ENCODE assay signal across 2 cellular contexts in the genomic region with DNA sequence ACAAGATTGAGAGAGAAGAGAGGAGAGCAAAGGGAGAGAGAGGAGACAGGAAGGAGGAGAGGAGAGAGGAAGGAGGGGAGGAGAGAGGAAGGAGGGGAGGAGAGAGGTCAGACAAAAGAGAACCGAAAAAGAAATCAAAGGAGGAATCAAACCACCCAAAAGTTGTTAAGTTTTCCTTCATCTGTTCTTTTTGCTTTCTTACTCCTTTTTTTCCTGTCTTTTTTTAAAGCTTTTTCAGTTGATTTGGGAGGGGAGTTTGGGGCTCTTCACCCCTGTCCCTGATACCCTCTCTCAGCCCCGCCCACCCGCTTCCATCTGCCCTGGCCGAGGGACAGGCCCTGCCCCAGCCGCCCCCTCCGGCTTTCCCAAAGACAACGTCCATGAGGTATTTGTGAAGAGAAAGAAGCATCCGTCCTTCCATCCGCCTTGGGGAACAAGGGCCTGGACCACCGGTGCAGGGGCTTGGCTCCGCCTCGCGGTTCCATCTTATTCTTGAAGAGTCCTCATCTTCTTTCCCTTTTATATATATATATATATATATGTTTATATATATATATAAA.
TF ChIP-seq lines count a peak whose summit lies in the region.

No MANE protein-coding gene starts in this region.

TF ChIP-seq in IMR-90, 13 proteins besides CTCF, POLR2A, EP300 and RAD21:
- TF ChIP-seq MXI1 (IDR thresholded peaks at IDR 0.05; ENCODE audit: borderline replicate concordance, low read depth, low read length), result no peak
- no peak for TF ChIP-seq CEBPB (IDR thresholded peaks at IDR 0.05; ENCODE audit: low read depth, low read length)
- no peak for TF ChIP-seq ELK1 (IDR thresholded peaks at IDR 0.05; ENCODE audit: borderline replicate concordance, low read depth, low read length)
- TF ChIP-seq RFX5 (IDR thresholded peaks at IDR 0.05; ENCODE audit: low read depth, low read length), result no peak
- no peak for TF ChIP-seq RCOR1 (IDR thresholded peaks at IDR 0.05; ENCODE audit: insufficient replicate concordance, low read length)
- no peak for TF ChIP-seq FOS (IDR thresholded peaks at IDR 0.05; ENCODE audit: low read depth, low read length)
- TF ChIP-seq USF2 (IDR thresholded peaks at IDR 0.05; ENCODE audit: low read depth, low read length), result no peak
- TF ChIP-seq CHD1 (IDR thresholded peaks at IDR 0.05; ENCODE audit: low read depth, low read length), result no peak
- no peak for TF ChIP-seq MAFK (IDR thresholded peaks at IDR 0.05; ENCODE audit: low read depth, low read length)
- TF ChIP-seq BHLHE40 (IDR thresholded peaks at IDR 0.05; ENCODE audit: low read depth, low read length), result no peak
- no peak for TF ChIP-seq NFE2L2 (IDR thresholded peaks at IDR 0.05; ENCODE audit: low read depth, low read length)
- no peak for TF ChIP-seq MAZ (IDR thresholded peaks at IDR 0.05; ENCODE audit: borderline replicate concordance, low read depth, low read length)
- TF ChIP-seq SMC3 (IDR thresholded peaks at IDR 0.05; ENCODE audit: low read depth, low read length), result no peak

TF ChIP-seq in GM12878, 131 proteins besides CTCF, POLR2A, EP300 and RAD21:
- no peak for TF ChIP-seq ZNF592 (IDR thresholded peaks at IDR 0.05)
- TF ChIP-seq POLR2AphosphoS5 (IDR thresholded peaks at IDR 0.05; ENCODE audit: low read length), result 0 out of 2 replicates have a peak, but pooled peaks have one; percentile 1
